In genomic region chr18:77084757-77085035, GRCh38 we compare ENCODE assay signal across 14 cellular contexts. TPM values are rescaled to one million over a fixed set of nuclear protein-coding genes. Genes with fewer than 3 reads are reported as not detected.
A peak's percentile ranks its signal among the peaks of the same experiment; 100 is the strongest.
DNase-seq lines count a peak whose midpoint lies in the region; ATAC-seq lines count a peak whose summit lies in the region.
"Had no signal": no experiment of that assay in that cellular context is flagged by ENCODE, and none has a peak within 500 bp of the region (broad histone marks: within the 10 kb centered on the region; RNA-seq: fewer than 3 reads in every experiment).

No MANE protein-coding gene starts in this region.

- 0 out of 2 replicates have a peak, but pooled peaks cover 6% of the 10 kb centered on the region for H4K20me1 ChIP-seq in Karpas-422 (ENCODE audit: insufficient read depth, low read depth, low read length)

- DNase-seq in SHP77 treated with DMSO at 0.1 percent for 48 hours (lab: John Stamatoyannopoulos, UW): peak; percentile 22
- DNase-seq in SHP77 (lab: John Stamatoyannopoulos, UW): no peak
- no peak for DNase-seq in activated naive CD8-positive, alpha-beta T cell treated with anti-CD3 and anti-CD28 coated beads, Interleukin-2, amount 50 U/mL, for 24 hours
- no peak for DNase-seq in memory B cell (ENCODE audit: low spot score in 2 of 2)
- DNase-seq in substantia nigra (lab: John Stamatoyannopoulos, UW): no peak
- DNase-seq in HK-2 (ENCODE audit: unreplicated experiment): no peak
- no peak for DNase-seq in Karpas-422
- DNase-seq: H7, kidney, NCI-H1092, Peyer's patch had no signal

- H3K9ac ChIP-seq in Karpas-422 (ENCODE audit: low read length): no peak overlapping the region

- H3K79me2 ChIP-seq in Karpas-422 (ENCODE audit: low read length): peaks cover 73% of the 10 kb centered on the region

- peaks cover 17% of the 10 kb centered on the region for H3K4me1 ChIP-seq in Karpas-422 (ENCODE audit: low read length)

- H3K27ac ChIP-seq in substantia nigra (ENCODE audit: low read depth, low read length, poor library complexity, severe bottlenecking) (peak overlapping the region; percentile 42), Karpas-422 (ENCODE audit: low read length) (no peak overlapping the region)
- H3K27ac ChIP-seq: epithelial cell of prostate had no signal

- H3K27ac Mint-ChIP-seq in activated naive CD8-positive, alpha-beta T cell treated with anti-CD3 and anti-CD28 coated beads, Interleukin-2, amount 50 U/mL, for 24 hours: peak overlapping the region; percentile 60
- H3K27ac Mint-ChIP-seq in memory B cell: peak overlapping the region; percentile 86

- no peaks in the 10 kb centered on the region for H3K9me3 Mint-ChIP-seq in activated naive CD8-positive, alpha-beta T cell treated with anti-CD3 and anti-CD28 coated beads, Interleukin-2, amount 50 U/mL, for 24 hours
- H3K9me3 Mint-ChIP-seq in memory B cell: no peaks in the 10 kb centered on the region

- no peak overlapping the region for H3K4me3 Mint-ChIP-seq in activated naive CD8-positive, alpha-beta T cell treated with anti-CD3 and anti-CD28 coated beads, Interleukin-2, amount 50 U/mL, for 24 hours
- no peak overlapping the region for H3K4me3 Mint-ChIP-seq in memory B cell

- H3K9me2 ChIP-seq in Karpas-422 (replicated peaks; ENCODE audit: insufficient read depth, low read length): no peaks in the 10 kb centered on the region

- no peak overlapping the region for H3K4me2 ChIP-seq in Karpas-422 (ENCODE audit: low read depth, low read length, poor library complexity, severe bottlenecking)

- no peaks in the 10 kb centered on the region for H3K27me3 ChIP-seq in Karpas-422 (ENCODE audit: low read length)
- H3K27me3 ChIP-seq: Peyer's patch had no signal

- peaks cover 68% of the 10 kb centered on the region for H3K4me1 Mint-ChIP-seq in activated naive CD8-positive, alpha-beta T cell treated with anti-CD3 and anti-CD28 coated beads, Interleukin-2, amount 50 U/mL, for 24 hours
- H3K4me1 Mint-ChIP-seq in memory B cell: peaks cover 35% of the 10 kb centered on the region

- no peak for ATAC-seq in activated naive CD8-positive, alpha-beta T cell treated with anti-CD3 and anti-CD28 coated beads, Interleukin-2, amount 50 U/mL, for 24 hours
- no peak for ATAC-seq in memory B cell (ENCODE audit: low read depth)
- no peak for ATAC-seq in GM18858 (IDR thresholded peaks at IDR 0.05; ENCODE audit: unreplicated experiment)
- ATAC-seq: activated CD4-positive, CD25-positive, alpha-beta regulatory T cell treated with anti-CD3 and anti-CD28 coated beads, Interleukin-2, amount 50 U/mL, for 24 hours had no signal

- no peaks in the 10 kb centered on the region for H3K9me3 ChIP-seq in Karpas-422 (ENCODE audit: low read length)
- H3K9me3 ChIP-seq: Peyer's patch had no signal

- H3K36me3 Mint-ChIP-seq in activated naive CD8-positive, alpha-beta T cell treated with anti-CD3 and anti-CD28 coated beads, Interleukin-2, amount 50 U/mL, for 24 hours (ENCODE audit: low read depth): peaks cover 22% of the 10 kb centered on the region
- H3K36me3 Mint-ChIP-seq in memory B cell: peaks cover 12% of the 10 kb centered on the region

- no peaks in the 10 kb centered on the region for H3K27me3 Mint-ChIP-seq in activated naive CD8-positive, alpha-beta T cell treated with anti-CD3 and anti-CD28 coated beads, Interleukin-2, amount 50 U/mL, for 24 hours
- H3K27me3 Mint-ChIP-seq in memory B cell: no peaks in the 10 kb centered on the region

- H2AFZ ChIP-seq in Karpas-422 (ENCODE audit: low read length): no peak overlapping the region

- H3K36me3 ChIP-seq in Karpas-422 (ENCODE audit: insufficient read depth, low read length): peaks cover 15% of the 10 kb centered on the region
- H3K36me3 ChIP-seq: Peyer's patch had no signal

- H3K4me3 ChIP-seq in Karpas-422 (ENCODE audit: low read length): no peak overlapping the region
- H3K4me3 ChIP-seq: Peyer's patch had no signal

RNA-seq across cellular contexts. Expression of gene MBP, which starts 47.9 kb away (rescaled TPM):
- total RNA-seq in Karpas-422 (2014; rRNA removed; shearing (Covaris generic); ENCODE audit: low replicate concordance): 58.3 and 67.8 TPM in 2 replicates
